30 cellular contexts compared by ENCODE assay signal in genomic region chr3:79639855-79640254, GRCh38.
"Had no signal": no experiment of that assay in that cellular context is flagged by ENCODE, and none has a peak within 500 bp of the region (broad histone marks: within the 10 kb centered on the region; RNA-seq: fewer than 3 reads in every experiment).

No MANE protein-coding gene starts in this region.

- H3K9me3 ChIP-seq: adrenal gland had no signal

- H3K27me3 ChIP-seq: adrenal gland had no signal

- DNase-seq: activated B cell treated with CpG ODN at 0.5 μM for 24 hours; activated CD4-positive, alpha-beta memory T cell treated with anti-CD3 and anti-CD28 coated beads for 36 hours; activated CD4-positive, alpha-beta T cell treated with anti-CD3 and anti-CD28 coated beads for 4 hours; activated CD4-positive, alpha-beta T cell treated with anti-CD3 and anti-CD28 coated beads, Interleukin-2, amount 10 ng/mL, durations not matched to agents 24 days and 14 days; activated CD4-positive, alpha-beta T cell treated with anti-CD3 and anti-CD28 coated beads, Interleukin-2, amount 50 U/mL, for 1 hour; activated CD4-positive, alpha-beta T cell treated with anti-CD3 and anti-CD28 coated beads, Interleukin-2, amount 50 U/mL, for 4 hours; activated CD4-positive, CD25-positive, alpha-beta regulatory T cell treated with anti-CD3 and anti-CD28 coated beads, Interleukin-2, amount 50 U/mL, for 72 hours; activated CD8-positive, alpha-beta memory T cell treated with anti-CD3 and anti-CD28 coated beads, Interleukin-2, amount 50 U/mL, for 4 hours; activated CD8-positive, alpha-beta T cell treated with anti-CD3 and anti-CD28 coated beads for 36 hours; activated effector memory CD4-positive, alpha-beta T cell treated with anti-CD3 and anti-CD28 coated beads, Interleukin-2, amount 50 U/mL, for 16 hours; activated gamma-delta T cell treated with Interleukin-2 at 50 U/mL for 16 hours; activated naive CD4-positive, alpha-beta T cell; activated naive CD4-positive, alpha-beta T cell treated with anti-CD3 and anti-CD28 coated beads for 36 hours; activated naive CD4-positive, alpha-beta T cell treated with anti-CD3 and anti-CD28 coated beads, Interleukin-2, amount 50 U/mL, for 16 hours; activated naive CD8-positive, alpha-beta T cell treated with anti-CD3 and anti-CD28 coated beads for 36 hours; activated T-cell treated with anti-CD3 and anti-CD28 coated beads for 4 hours; activated T-cell treated with anti-CD3 and anti-CD28 coated beads, Interleukin-2, amount 50 U/mL, for 1 hour; activated T-cell treated with anti-CD3 and anti-CD28 coated beads, Interleukin-2, amount 50 U/mL, for 4 hours; activated T-cell treated with anti-CD3 and anti-CD28 coated beads, Interleukin-2, amount 50 U/mL, for 72 hours; adrenal gland; amniotic stem cell; aorta; central memory CD4-positive, alpha-beta T cell; T-helper 1 cell; T-helper 2 cell; T-helper 9 cell had no signal

- ATAC-seq: activated CD8-positive, alpha-beta T cell treated with anti-CD3 and anti-CD28 coated beads for 36 hours; activated naive CD4-positive, alpha-beta T cell treated with anti-CD3 and anti-CD28 coated beads, Interleukin-2, amount 50 U/mL, for 72 hours; activated T-cell treated with anti-CD3 and anti-CD28 coated beads, Interleukin-2, amount 50 U/mL, for 4 hours; activated T-cell treated with anti-CD3 and anti-CD28 coated beads, Interleukin-2, amount 50 U/mL, for 72 hours; activated T-helper 17 cell treated with anti-CD3 and anti-CD28 coated beads, Interleukin-2, amount 50 U/mL, for 72 hours had no signal

- H3K27ac ChIP-seq: adrenal gland, VCaP had no signal

- H3K4me3 ChIP-seq: adrenal gland had no signal

- FAIRE-seq: TTC549 had no signal

- H3K4me1 ChIP-seq: adrenal gland had no signal

- H3K36me3 ChIP-seq: adrenal gland had no signal
